ENCODE assay signal across 16 cellular contexts in the genomic region with DNA sequence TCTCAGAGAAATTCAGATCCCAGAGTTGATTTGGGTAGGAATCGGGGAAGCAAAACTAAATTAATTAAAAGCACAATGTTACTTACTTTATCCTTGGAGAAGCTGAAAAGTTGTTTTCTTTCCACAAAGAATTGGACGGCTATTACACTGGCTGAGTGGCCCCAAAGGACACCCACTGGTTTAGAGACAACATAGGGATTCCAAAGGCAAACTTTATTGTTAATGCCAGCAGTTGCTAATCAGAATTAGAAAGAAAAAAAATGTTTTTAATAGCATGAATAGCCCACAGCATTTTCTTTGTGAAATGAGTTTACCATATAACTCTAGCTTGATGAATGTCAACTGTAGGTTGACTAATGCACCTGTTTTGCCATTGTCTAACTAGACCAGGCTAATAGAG. TPM values are rescaled to one million over a fixed set of nuclear protein-coding genes. Genes with fewer than 3 reads are reported as not detected.
DNase-seq lines count a peak whose midpoint lies in the region; ATAC-seq and TF ChIP-seq lines count a peak whose summit lies in the region.
"Had no signal": no experiment of that assay in that cellular context is flagged by ENCODE, and none has a peak within 500 bp of the region (broad histone marks: within the 10 kb centered on the region; RNA-seq: fewer than 3 reads in every experiment).

No MANE protein-coding gene starts in this region.

- no peak for TF ChIP-seq CTCF in GM23338 (conservative IDR thresholded peaks at IDR 0.05; ENCODE audit: low read depth in 2 of 2)
- no peak for TF ChIP-seq CTCF in endodermal cell (conservative IDR thresholded peaks at IDR 0.05)

- no peak overlapping the region for H3K9ac ChIP-seq in HUES64 (ENCODE audit: low read depth, low read length)
- H3K9ac ChIP-seq in endodermal cell (ENCODE audit: extremely low read depth, low read length, poor library complexity, severe bottlenecking): no peak overlapping the region
- no peak overlapping the region for H3K9ac ChIP-seq in iPS-20b (ENCODE audit: low read depth, low read length)
- H3K9ac ChIP-seq: BLaER1 had no signal

- H3K79me2 ChIP-seq in GM23338 (replicated peaks; ENCODE audit: insufficient read depth): no peaks in the 10 kb centered on the region

- H4K20me1 ChIP-seq in GM23338 (replicated peaks; ENCODE audit: insufficient read depth): no peaks in the 10 kb centered on the region
- H4K20me1 ChIP-seq: BLaER1 had no signal

- peak overlapping the region; percentile 54 for H3K4me2 ChIP-seq in GM23338
- H3K4me2 ChIP-seq: BLaER1 had no signal

- no peaks in the 10 kb centered on the region for H3F3A ChIP-seq in GM23338 (replicated peaks; ENCODE audit: low read depth)

- no peaks in the 10 kb centered on the region for H3K9me2 ChIP-seq in GM23338 (ENCODE audit: insufficient read depth)

- H3K36me3 Mint-ChIP-seq in GM23338 (ENCODE audit: low read depth) (peaks cover 16% of the 10 kb centered on the region), endodermal cell (ENCODE audit: low read depth) (no peaks in the 10 kb centered on the region)
- H3K36me3 Mint-ChIP-seq in activated naive CD4-positive, alpha-beta T cell treated with anti-CD3 and anti-CD28 coated beads, Interleukin-2, amount 10 ng/mL, durations not matched to agents 7 days and 5 days: no peaks in the 10 kb centered on the region
- H3K36me3 Mint-ChIP-seq: CD4-positive, CD25-positive, alpha-beta regulatory T cell had no signal

- H2AFZ ChIP-seq in GM23338: no peak overlapping the region

- H3K9me3 ChIP-seq in HUES64 (ENCODE audit: insufficient read depth, low read depth, low read length): peaks cover 7% of the 10 kb centered on the region
- H3K9me3 ChIP-seq in endodermal cell (ENCODE audit: control insufficient read depth, low read length): peaks cover 6% of the 10 kb centered on the region
- H3K9me3 ChIP-seq in iPS-20b (ENCODE audit: insufficient read depth, low read depth, low read length): peaks cover 6% of the 10 kb centered on the region; the same call in 1 of the 2 replicates

- H3K4me3 ChIP-seq in GM23338 (peak overlapping the region; percentile 18), HUES64 (ENCODE audit: low read length) (peak overlapping the region; percentile 7), endodermal cell (ENCODE audit: low read length) (no peak overlapping the region), iPS-20b (ENCODE audit: low read length) (peak overlapping the region; percentile 31; the same call in 1 of the 2 replicates)
- H3K4me3 ChIP-seq: BLaER1 had no signal

- WGBS in HUES64: 63% methylated on average over 1 of the region's 2 CpGs
- 71 to 83% methylated on average over 1 to 2 of the region's 2 CpGs for WGBS in endodermal cell (ENCODE audit: insufficient coverage in 1 of 2, insufficient read length in 1 of 2), 2 experiments

- H3K27ac Mint-ChIP-seq in GM23338: no peak overlapping the region
- no peak overlapping the region for H3K27ac Mint-ChIP-seq in endodermal cell
- no peak overlapping the region for H3K27ac Mint-ChIP-seq in activated naive CD4-positive, alpha-beta T cell treated with anti-CD3 and anti-CD28 coated beads, Interleukin-2, amount 10 ng/mL, durations not matched to agents 7 days and 5 days
- H3K27ac Mint-ChIP-seq: CD4-positive, CD25-positive, alpha-beta regulatory T cell; HFFc6 had no signal

- CTCF ChIA-PET in activated naive CD4-positive, alpha-beta T cell treated with anti-CD3 and anti-CD28 coated beads, Interleukin-2, amount 10 ng/mL, durations not matched to agents 7 days and 5 days (lab: Charles Lee): interaction anchor here (0.6 kb wide), 1 partner anchor 10 kb away, joined by 4 read pairs; no protein-coding TSS in a partner anchor

- H3K36me3 ChIP-seq in GM23338 (ENCODE audit: insufficient read depth) (no peaks in the 10 kb centered on the region), HUES64 (ENCODE audit: insufficient read depth, low read length) (no peaks in the 10 kb centered on the region), endodermal cell (ENCODE audit: control insufficient read depth, insufficient read depth, low read length) (no peaks in the 10 kb centered on the region), iPS-20b (ENCODE audit: insufficient read depth, low read depth, low read length) (no peaks in the 10 kb centered on the region)
- H3K36me3 ChIP-seq: BLaER1 had no signal

- DNase-seq in GM23338 (ENCODE audit: low spot score) (peak; percentile 40), endodermal cell (no peak), NCI-H1694 (lab: John Stamatoyannopoulos, UW) (no peak)
- DNase-seq in activated naive CD4-positive, alpha-beta T cell treated with anti-CD3 and anti-CD28 coated beads, Interleukin-2, amount 10 ng/mL, durations not matched to agents 7 days and 5 days: no peak
- DNase-seq: 8988T; AML-193; CD4-positive, CD25-positive, alpha-beta regulatory T cell; DMS53; GF-D8; HFFc6; IMR-90 had no signal

- H3K27me3 ChIP-seq in GM23338 (ENCODE audit: insufficient read depth) (no peaks in the 10 kb centered on the region), HUES64 (ENCODE audit: insufficient read depth, low read length) (no peaks in the 10 kb centered on the region), endodermal cell (ENCODE audit: control insufficient read depth, insufficient read depth, low read length, poor library complexity, severe bottlenecking) (no peaks in the 10 kb centered on the region), iPS-20b (ENCODE audit: insufficient read depth, low read length) (no peaks in the 10 kb centered on the region)
- H3K27me3 ChIP-seq: BLaER1 had no signal

- H3K27ac ChIP-seq in GM23338 (ENCODE audit: low read depth) (no peak overlapping the region), HUES64 (ENCODE audit: low read depth, low read length) (no peak overlapping the region), endodermal cell (ENCODE audit: low read depth, low read length) (peak overlapping the region; percentile 2), iPS-20b (ENCODE audit: low read length) (no peak overlapping the region)
- H3K27ac ChIP-seq: BLaER1, HL-60 had no signal

- ATAC-seq in GM23338 (peak; percentile 74), GM21619 (IDR thresholded peaks at IDR 0.05; ENCODE audit: unreplicated experiment) (no peak)

- H3K4me1 Mint-ChIP-seq in GM23338: peaks cover 46% of the 10 kb centered on the region
- peaks cover 8% of the 10 kb centered on the region for H3K4me1 Mint-ChIP-seq in endodermal cell
- no peaks in the 10 kb centered on the region for H3K4me1 Mint-ChIP-seq in activated naive CD4-positive, alpha-beta T cell treated with anti-CD3 and anti-CD28 coated beads, Interleukin-2, amount 10 ng/mL, durations not matched to agents 7 days and 5 days
- H3K4me1 Mint-ChIP-seq: CD4-positive, CD25-positive, alpha-beta regulatory T cell had no signal

- H3K4me1 ChIP-seq in GM23338 (ENCODE audit: insufficient read depth): peaks cover 53% of the 10 kb centered on the region
- H3K4me1 ChIP-seq in HUES64 (ENCODE audit: insufficient read depth, low read length): peaks cover 38% of the 10 kb centered on the region
- no peaks in the 10 kb centered on the region for H3K4me1 ChIP-seq in endodermal cell (ENCODE audit: control insufficient read depth, insufficient read depth, low read length)
- peaks cover 26% of the 10 kb centered on the region for H3K4me1 ChIP-seq in iPS-20b (ENCODE audit: insufficient read depth, low read length)
- H3K4me1 ChIP-seq: BLaER1 had no signal

- H3K27me3 Mint-ChIP-seq in GM23338 (ENCODE audit: insufficient read depth, low read depth, poor library complexity) (peaks cover 2% of the 10 kb centered on the region), endodermal cell (ENCODE audit: insufficient read depth) (no peaks in the 10 kb centered on the region)
- H3K27me3 Mint-ChIP-seq in activated naive CD4-positive, alpha-beta T cell treated with anti-CD3 and anti-CD28 coated beads, Interleukin-2, amount 10 ng/mL, durations not matched to agents 7 days and 5 days: no peaks in the 10 kb centered on the region
- H3K27me3 Mint-ChIP-seq: CD4-positive, CD25-positive, alpha-beta regulatory T cell had no signal

- H3K9me3 Mint-ChIP-seq in GM23338: peaks cover 24% of the 10 kb centered on the region
- H3K9me3 Mint-ChIP-seq in endodermal cell: peaks cover 15% of the 10 kb centered on the region
- H3K9me3 Mint-ChIP-seq in activated naive CD4-positive, alpha-beta T cell treated with anti-CD3 and anti-CD28 coated beads, Interleukin-2, amount 10 ng/mL, durations not matched to agents 7 days and 5 days: no peaks in the 10 kb centered on the region

- H3K4me3 Mint-ChIP-seq in GM23338 (0 out of 3 replicates have a peak overlapping the region, but pooled peaks have one; percentile 6), endodermal cell (no peak overlapping the region)
- no peak overlapping the region for H3K4me3 Mint-ChIP-seq in activated naive CD4-positive, alpha-beta T cell treated with anti-CD3 and anti-CD28 coated beads, Interleukin-2, amount 10 ng/mL, durations not matched to agents 7 days and 5 days
- H3K4me3 Mint-ChIP-seq: CD4-positive, CD25-positive, alpha-beta regulatory T cell; HFFc6 had no signal

TF ChIP-seq in GM23338, 12 proteins besides CTCF, POLR2A, EP300 and RAD21:
- TF ChIP-seq JUNB (IDR thresholded peaks at IDR 0.05; ENCODE audit: unreplicated experiment): no peak
- peak; percentile 76; the same call in 1 of the 2 replicates for TF ChIP-seq NANOG (IDR thresholded peaks at IDR 0.05; ENCODE audit: borderline replicate concordance)

RNA-seq across cellular contexts. Expression of a gene that starts 51.7 kb away (rescaled TPM):
- 0.08 and 1.4 TPM in 2 replicates for total RNA-seq in GM23338 (2014; rRNA removed; shearing (Covaris generic))
- polyA plus RNA-seq in GM23338 (2016; fragmentation: Nextera tagmentation; extraction: Ambion mirVana): 1.4 and 1.9 TPM in 2 replicates
- 0.35 TPM for polyA plus RNA-seq in HUES64 (2013, experiment 1 of 2)
- 0.70 TPM for polyA plus RNA-seq in HUES64 (2013, experiment 2 of 2)
- total RNA-seq in endodermal cell: 1 to 10 TPM in 1 of 2 donors, under 1 TPM in 1; 0.93 to 1.6 TPM
- polyA plus RNA-seq in endodermal cell (2013, experiment 1 of 2): 1.4 TPM
- 2.0 TPM for polyA plus RNA-seq in endodermal cell (2013, experiment 2 of 2)
- total RNA-seq: HFFc6, IMR-90 had no signal
- polyA plus RNA-seq: CD4-positive, CD25-positive, alpha-beta regulatory T cell; IMR-90 had no signal
